Comparison of ENCODE assay signal across 1 cellular context in the genomic region with DNA sequence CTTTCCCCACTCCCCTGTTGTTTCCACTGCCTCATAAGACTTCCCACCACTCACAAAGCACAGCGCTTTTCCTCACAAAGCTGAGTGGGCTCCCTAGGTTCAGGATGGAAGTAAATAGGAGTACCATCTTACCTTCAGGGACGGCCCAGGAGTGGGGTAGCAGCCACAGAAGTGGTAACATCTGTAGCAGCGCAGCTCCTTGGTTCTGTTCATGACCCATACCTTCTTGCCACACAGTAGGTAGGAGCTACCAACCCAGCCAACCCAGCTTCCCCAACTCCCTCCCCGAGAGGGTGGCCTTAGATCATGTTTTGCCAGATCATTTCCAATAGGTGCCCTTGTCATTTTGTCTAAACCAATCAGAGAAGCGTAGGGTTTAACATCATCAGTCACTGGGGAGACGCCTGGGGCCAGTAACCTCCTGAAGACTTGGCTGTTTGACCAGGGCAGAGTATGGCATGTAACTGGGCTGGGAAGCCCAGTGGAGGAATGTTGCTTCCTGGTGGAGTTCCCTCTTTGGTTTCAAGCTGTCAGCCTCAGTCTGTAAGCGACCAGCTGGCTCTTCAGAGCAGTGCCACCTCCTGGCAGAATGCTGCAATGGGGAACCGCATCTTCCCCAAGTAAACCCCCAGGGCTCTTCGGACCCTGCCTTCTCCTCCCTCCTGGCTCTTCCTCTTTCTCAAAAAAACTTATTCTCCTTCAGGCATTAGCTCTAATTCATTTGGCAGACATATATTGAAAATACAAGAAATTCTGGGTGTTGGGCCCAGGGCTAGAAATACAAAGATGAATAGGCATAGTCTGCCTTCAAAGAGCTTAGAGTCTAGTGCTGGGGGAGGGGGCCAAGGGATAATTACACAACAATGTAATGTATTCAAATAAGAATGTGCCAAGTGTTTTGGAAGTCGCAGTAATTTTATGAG.
TF ChIP-seq lines count a peak whose summit lies in the region.

A gene (minus strand): TSS at position 281 of the 923 bp plus-strand sequence. CDS start 61 bp downstream, at position 220.

TF ChIP-seq in GM12878, 131 proteins besides CTCF, POLR2A, EP300 and RAD21 (continued from another document and continues in another):
- TF ChIP-seq, protein P1, sequence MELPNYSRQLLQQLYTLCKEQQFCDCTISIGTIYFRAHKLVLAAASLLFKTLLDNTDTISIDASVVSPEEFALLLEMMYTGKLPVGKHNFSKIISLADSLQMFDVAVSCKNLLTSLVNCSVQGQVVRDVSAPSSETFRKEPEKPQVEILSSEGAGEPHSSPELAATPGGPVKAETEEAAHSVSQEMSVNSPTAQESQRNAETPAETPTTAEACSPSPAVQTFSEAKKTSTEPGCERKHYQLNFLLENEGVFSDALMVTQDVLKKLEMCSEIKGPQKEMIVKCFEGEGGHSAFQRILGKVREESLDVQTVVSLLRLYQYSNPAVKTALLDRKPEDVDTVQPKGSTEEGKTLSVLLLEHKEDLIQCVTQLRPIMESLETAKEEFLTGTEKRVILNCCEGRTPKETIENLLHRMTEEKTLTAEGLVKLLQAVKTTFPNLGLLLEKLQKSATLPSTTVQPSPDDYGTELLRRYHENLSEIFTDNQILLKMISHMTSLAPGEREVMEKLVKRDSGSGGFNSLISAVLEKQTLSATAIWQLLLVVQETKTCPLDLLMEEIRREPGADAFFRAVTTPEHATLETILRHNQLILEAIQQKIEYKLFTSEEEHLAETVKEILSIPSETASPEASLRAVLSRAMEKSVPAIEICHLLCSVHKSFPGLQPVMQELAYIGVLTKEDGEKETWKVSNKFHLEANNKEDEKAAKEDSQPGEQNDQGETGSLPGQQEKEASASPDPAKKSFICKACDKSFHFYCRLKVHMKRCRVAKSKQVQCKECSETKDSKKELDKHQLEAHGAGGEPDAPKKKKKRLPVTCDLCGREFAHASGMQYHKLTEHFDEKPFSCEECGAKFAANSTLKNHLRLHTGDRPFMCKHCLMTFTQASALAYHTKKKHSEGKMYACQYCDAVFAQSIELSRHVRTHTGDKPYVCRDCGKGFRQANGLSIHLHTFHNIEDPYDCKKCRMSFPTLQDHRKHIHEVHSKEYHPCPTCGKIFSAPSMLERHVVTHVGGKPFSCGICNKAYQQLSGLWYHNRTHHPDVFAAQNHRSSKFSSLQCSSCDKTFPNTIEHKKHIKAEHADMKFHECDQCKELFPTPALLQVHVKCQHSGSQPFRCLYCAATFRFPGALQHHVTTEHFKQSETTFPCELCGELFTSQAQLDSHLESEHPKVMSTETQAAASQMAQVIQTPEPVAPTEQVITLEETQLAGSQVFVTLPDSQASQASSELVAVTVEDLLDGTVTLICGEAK (IDR thresholded peaks at IDR 0.05; ENCODE audit: borderline replicate concordance) = no peak
- TF ChIP-seq EED (IDR thresholded peaks at IDR 0.05; ENCODE audit: low read depth) (peak; percentile 99), PML (IDR thresholded peaks at IDR 0.05; ENCODE audit: low read length) (peak; percentile 99), GATAD2B (conservative IDR thresholded peaks at IDR 0.05; ENCODE audit: low read depth) (0 out of 2 replicates have a peak, but pooled peaks have one; percentile 47), ATF7 (IDR thresholded peaks at IDR 0.05; ENCODE audit: low read depth) (peak; percentile 44; the same call in 1 of the 2 replicates), ZNF207 (IDR thresholded peaks at IDR 0.05; ENCODE audit: borderline replicate concordance) (no peak), RAD51 (IDR thresholded peaks at IDR 0.05) (no peak), PAX5 (IDR thresholded peaks at IDR 0.05; ENCODE audit: borderline replicate concordance, low read depth, low read length) (no peak), MYB (IDR thresholded peaks at IDR 0.05; ENCODE audit: borderline replicate concordance, low read depth, low read length) (no peak), SRF (IDR thresholded peaks at IDR 0.05; ENCODE audit: low read depth in 2 of 2, low read length in 2 of 2) (0 out of 4 replicates have a peak, but pooled peaks of 1 of the 2 experiments have one; percentile 6), WRNIP1 (IDR thresholded peaks at IDR 0.05; ENCODE audit: borderline replicate concordance, low read depth, low read length) (peak; percentile 97), RFX5 (IDR thresholded peaks at IDR 0.05; ENCODE audit: low read depth, low read length) (peak; percentile 100), CHD4 (IDR thresholded peaks at IDR 0.05) (no peak), STAT1 (conservative IDR thresholded peaks at IDR 0.05) (0 out of 2 replicates have a peak, but pooled peaks have one; percentile 60), YBX1 (IDR thresholded peaks at IDR 0.05) (no peak), IKZF1 (conservative IDR thresholded peaks at IDR 0.05) (peak; percentile 99), CBX5 (IDR thresholded peaks at IDR 0.05; ENCODE audit: low read depth) (no peak), CBFB (IDR thresholded peaks at IDR 0.05; ENCODE audit: low read depth) (0 out of 2 replicates have a peak, but pooled peaks have one; percentile 48), DPF2 (IDR thresholded peaks at IDR 0.05) (peak; percentile 55; the same call in 1 of the 2 replicates), HDAC2 (IDR thresholded peaks at IDR 0.05) (no peak), NR2F1 (conservative IDR thresholded peaks at IDR 0.05) (no peak), BMI1 (IDR thresholded peaks at IDR 0.05; ENCODE audit: borderline replicate concordance) (no peak), RCOR1 (conservative IDR thresholded peaks at IDR 0.05; ENCODE audit: low read depth, low read length) (no peak), BRCA1 (IDR thresholded peaks at IDR 0.05; ENCODE audit: low read depth, low read length) (no peak), ZNF622 (IDR thresholded peaks at IDR 0.05) (no peak), YY1 (IDR thresholded peaks at IDR 0.05; ENCODE audit: low read depth, low read length) (peak; percentile 48), SUPT20H (IDR thresholded peaks at IDR 0.05; ENCODE audit: borderline replicate concordance, control insufficient read depth, low read depth, low read length) (no peak), BACH1 (IDR thresholded peaks at IDR 0.05; ENCODE audit: borderline replicate concordance) (peak; percentile 47; the same call in 1 of the 2 replicates)
- TF ChIP-seq, protein P2, sequence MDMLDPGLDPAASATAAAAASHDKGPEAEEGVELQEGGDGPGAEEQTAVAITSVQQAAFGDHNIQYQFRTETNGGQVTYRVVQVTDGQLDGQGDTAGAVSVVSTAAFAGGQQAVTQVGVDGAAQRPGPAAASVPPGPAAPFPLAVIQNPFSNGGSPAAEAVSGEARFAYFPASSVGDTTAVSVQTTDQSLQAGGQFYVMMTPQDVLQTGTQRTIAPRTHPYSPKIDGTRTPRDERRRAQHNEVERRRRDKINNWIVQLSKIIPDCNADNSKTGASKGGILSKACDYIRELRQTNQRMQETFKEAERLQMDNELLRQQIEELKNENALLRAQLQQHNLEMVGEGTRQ (IDR thresholded peaks at IDR 0.05; ENCODE audit: borderline replicate concordance, low read depth, low read length) = no peak
- TF ChIP-seq, protein P3, sequence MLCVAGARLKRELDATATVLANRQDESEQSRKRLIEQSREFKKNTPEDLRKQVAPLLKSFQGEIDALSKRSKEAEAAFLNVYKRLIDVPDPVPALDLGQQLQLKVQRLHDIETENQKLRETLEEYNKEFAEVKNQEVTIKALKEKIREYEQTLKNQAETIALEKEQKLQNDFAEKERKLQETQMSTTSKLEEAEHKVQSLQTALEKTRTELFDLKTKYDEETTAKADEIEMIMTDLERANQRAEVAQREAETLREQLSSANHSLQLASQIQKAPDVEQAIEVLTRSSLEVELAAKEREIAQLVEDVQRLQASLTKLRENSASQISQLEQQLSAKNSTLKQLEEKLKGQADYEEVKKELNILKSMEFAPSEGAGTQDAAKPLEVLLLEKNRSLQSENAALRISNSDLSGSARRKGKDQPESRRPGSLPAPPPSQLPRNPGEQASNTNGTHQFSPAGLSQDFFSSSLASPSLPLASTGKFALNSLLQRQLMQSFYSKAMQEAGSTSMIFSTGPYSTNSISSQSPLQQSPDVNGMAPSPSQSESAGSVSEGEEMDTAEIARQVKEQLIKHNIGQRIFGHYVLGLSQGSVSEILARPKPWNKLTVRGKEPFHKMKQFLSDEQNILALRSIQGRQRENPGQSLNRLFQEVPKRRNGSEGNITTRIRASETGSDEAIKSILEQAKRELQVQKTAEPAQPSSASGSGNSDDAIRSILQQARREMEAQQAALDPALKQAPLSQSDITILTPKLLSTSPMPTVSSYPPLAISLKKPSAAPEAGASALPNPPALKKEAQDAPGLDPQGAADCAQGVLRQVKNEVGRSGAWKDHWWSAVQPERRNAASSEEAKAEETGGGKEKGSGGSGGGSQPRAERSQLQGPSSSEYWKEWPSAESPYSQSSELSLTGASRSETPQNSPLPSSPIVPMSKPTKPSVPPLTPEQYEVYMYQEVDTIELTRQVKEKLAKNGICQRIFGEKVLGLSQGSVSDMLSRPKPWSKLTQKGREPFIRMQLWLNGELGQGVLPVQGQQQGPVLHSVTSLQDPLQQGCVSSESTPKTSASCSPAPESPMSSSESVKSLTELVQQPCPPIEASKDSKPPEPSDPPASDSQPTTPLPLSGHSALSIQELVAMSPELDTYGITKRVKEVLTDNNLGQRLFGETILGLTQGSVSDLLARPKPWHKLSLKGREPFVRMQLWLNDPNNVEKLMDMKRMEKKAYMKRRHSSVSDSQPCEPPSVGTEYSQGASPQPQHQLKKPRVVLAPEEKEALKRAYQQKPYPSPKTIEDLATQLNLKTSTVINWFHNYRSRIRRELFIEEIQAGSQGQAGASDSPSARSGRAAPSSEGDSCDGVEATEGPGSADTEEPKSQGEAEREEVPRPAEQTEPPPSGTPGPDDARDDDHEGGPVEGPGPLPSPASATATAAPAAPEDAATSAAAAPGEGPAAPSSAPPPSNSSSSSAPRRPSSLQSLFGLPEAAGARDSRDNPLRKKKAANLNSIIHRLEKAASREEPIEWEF (IDR thresholded peaks at IDR 0.05; ENCODE audit: insufficient replicate concordance, low read depth, low read length) = no peak
- TF ChIP-seq, protein P4, sequence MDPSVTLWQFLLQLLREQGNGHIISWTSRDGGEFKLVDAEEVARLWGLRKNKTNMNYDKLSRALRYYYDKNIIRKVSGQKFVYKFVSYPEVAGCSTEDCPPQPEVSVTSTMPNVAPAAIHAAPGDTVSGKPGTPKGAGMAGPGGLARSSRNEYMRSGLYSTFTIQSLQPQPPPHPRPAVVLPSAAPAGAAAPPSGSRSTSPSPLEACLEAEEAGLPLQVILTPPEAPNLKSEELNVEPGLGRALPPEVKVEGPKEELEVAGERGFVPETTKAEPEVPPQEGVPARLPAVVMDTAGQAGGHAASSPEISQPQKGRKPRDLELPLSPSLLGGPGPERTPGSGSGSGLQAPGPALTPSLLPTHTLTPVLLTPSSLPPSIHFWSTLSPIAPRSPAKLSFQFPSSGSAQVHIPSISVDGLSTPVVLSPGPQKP (IDR thresholded peaks at IDR 0.05; ENCODE audit: low read depth, low read length) = no peak
- TF ChIP-seq, protein P5, sequence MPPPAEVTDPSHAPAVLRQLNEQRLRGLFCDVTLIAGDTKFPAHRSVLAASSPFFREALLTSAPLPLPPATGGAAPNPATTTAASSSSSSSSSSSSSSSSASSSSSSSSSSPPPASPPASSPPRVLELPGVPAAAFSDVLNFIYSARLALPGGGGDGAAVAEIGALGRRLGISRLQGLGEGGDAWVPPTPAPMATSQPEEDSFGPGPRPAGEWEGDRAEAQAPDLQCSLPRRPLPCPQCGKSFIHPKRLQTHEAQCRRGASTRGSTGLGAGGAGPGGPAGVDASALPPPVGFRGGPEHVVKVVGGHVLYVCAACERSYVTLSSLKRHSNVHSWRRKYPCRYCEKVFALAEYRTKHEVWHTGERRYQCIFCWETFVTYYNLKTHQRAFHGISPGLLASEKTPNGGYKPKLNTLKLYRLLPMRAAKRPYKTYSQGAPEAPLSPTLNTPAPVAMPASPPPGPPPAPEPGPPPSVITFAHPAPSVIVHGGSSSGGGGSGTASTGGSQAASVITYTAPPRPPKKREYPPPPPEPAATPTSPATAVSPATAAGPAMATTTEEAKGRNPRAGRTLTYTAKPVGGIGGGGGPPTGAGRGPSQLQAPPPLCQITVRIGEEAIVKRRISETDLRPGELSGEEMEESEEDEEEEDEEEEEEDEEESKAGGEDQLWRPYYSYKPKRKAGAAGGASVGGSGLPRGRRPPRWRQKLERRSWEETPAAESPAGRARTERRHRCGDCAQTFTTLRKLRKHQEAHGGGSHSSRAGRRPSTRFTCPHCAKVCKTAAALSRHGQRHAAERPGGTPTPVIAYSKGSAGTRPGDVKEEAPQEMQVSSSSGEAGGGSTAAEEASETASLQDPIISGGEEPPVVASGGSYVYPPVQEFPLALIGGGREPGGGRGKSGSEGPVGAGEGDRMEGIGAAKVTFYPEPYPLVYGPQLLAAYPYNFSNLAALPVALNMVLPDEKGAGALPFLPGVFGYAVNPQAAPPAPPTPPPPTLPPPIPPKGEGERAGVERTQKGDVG (CRISPR knock-in tag; IDR thresholded peaks at IDR 0.05) = no peak
- TF ChIP-seq, protein P6, sequence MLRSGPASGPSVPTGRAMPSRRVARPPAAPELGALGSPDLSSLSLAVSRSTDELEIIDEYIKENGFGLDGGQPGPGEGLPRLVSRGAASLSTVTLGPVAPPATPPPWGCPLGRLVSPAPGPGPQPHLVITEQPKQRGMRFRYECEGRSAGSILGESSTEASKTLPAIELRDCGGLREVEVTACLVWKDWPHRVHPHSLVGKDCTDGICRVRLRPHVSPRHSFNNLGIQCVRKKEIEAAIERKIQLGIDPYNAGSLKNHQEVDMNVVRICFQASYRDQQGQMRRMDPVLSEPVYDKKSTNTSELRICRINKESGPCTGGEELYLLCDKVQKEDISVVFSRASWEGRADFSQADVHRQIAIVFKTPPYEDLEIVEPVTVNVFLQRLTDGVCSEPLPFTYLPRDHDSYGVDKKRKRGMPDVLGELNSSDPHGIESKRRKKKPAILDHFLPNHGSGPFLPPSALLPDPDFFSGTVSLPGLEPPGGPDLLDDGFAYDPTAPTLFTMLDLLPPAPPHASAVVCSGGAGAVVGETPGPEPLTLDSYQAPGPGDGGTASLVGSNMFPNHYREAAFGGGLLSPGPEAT (IDR thresholded peaks at IDR 0.05; ENCODE audit: low read depth) = peak; percentile 71; the same call in 1 of the 2 replicates
- TF ChIP-seq, protein P7, sequence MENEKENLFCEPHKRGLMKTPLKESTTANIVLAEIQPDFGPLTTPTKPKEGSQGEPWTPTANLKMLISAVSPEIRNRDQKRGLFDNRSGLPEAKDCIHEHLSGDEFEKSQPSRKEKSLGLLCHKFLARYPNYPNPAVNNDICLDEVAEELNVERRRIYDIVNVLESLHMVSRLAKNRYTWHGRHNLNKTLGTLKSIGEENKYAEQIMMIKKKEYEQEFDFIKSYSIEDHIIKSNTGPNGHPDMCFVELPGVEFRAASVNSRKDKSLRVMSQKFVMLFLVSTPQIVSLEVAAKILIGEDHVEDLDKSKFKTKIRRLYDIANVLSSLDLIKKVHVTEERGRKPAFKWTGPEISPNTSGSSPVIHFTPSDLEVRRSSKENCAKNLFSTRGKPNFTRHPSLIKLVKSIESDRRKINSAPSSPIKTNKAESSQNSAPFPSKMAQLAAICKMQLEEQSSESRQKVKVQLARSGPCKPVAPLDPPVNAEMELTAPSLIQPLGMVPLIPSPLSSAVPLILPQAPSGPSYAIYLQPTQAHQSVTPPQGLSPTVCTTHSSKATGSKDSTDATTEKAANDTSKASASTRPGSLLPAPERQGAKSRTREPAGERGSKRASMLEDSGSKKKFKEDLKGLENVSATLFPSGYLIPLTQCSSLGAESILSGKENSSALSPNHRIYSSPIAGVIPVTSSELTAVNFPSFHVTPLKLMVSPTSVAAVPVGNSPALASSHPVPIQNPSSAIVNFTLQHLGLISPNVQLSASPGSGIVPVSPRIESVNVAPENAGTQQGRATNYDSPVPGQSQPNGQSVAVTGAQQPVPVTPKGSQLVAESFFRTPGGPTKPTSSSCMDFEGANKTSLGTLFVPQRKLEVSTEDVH (IDR thresholded peaks at IDR 0.05; ENCODE audit: low read depth, partially characterized antibody) = no peak
